ENCODE assay signal across 27 cellular contexts in genomic region chr9:80867731-80868130, GRCh38.
DNase-seq lines count a peak whose midpoint lies in the region; FAIRE-seq and TF ChIP-seq lines count a peak whose summit lies in the region.
"Had no signal": no experiment of that assay in that cellular context is flagged by ENCODE, and none has a peak within 500 bp of the region (broad histone marks: within the 10 kb centered on the region; RNA-seq: fewer than 3 reads in every experiment).

No MANE protein-coding gene starts in this region.

- H3K27ac ChIP-seq in epithelial cell of prostate (peak overlapping the region; percentile 78), keratinocyte (ENCODE audit: control insufficient read depth, insufficient read depth, low read length) (peak overlapping the region; percentile 52)
- H3K27ac ChIP-seq: dorsolateral prefrontal cortex, gastrocnemius medialis, neutrophil, psoas muscle, testis had no signal

- no peak for TF ChIP-seq CTCF in keratinocyte (optimal IDR thresholded peaks at IDR 0.05 in 1 of 3, IDR thresholded peaks at IDR 0.05 in 1 of 3, conservative IDR thresholded peaks at IDR 0.05 in 1 of 3; ENCODE audit: extremely low read depth in 1 of 3, insufficient read depth in 2 of 3, low read length in 3 of 3)

- no peak overlapping the region for H3K4me3 ChIP-seq in keratinocyte (ENCODE audit: control insufficient read depth in 2 of 3, extremely low read depth in 1 of 3, insufficient read depth in 2 of 3, low read depth in 1 of 3, low read length in 3 of 3)
- H3K4me3 ChIP-seq: dorsolateral prefrontal cortex, gastrocnemius medialis, psoas muscle, testis had no signal

- H3K27me3 ChIP-seq in keratinocyte (ENCODE audit: control insufficient read depth, extremely low read depth, insufficient read depth, low read length) = no peaks in the 10 kb centered on the region
- H3K27me3 ChIP-seq: dorsolateral prefrontal cortex, gastrocnemius medialis, neutrophil, testis had no signal

- H4K20me1 ChIP-seq in keratinocyte (ENCODE audit: control insufficient read depth, extremely low read depth, insufficient read depth, low read length) = no peaks in the 10 kb centered on the region

- peak overlapping the region; percentile 16 for H3K4me2 ChIP-seq in keratinocyte (ENCODE audit: control insufficient read depth, extremely low read depth, insufficient read depth, low read depth, low read length)

- H3K4me1 ChIP-seq in keratinocyte (ENCODE audit: control insufficient read depth, extremely low read depth, insufficient read depth, low read length) = peaks cover 9% of the 10 kb centered on the region
- H3K4me1 ChIP-seq: gastrocnemius medialis, psoas muscle, testis had no signal

- H3K9me3 ChIP-seq in keratinocyte (ENCODE audit: control insufficient read depth, low read depth, low read length) = peaks cover 3% of the 10 kb centered on the region
- H3K9me3 ChIP-seq: gastrocnemius medialis, neutrophil, psoas muscle, testis had no signal

- H3K9me1 ChIP-seq in keratinocyte (ENCODE audit: control insufficient read depth, extremely low read depth, insufficient read depth, low read length) = no peaks in the 10 kb centered on the region

- dilution Hi-C loops in keratinocyte (cut with MboI; ENCODE audit: extremely low pct_ligation_motif_present, low sequenced_read_pairs) = no loop called here

- no peaks in the 10 kb centered on the region for H3K36me3 ChIP-seq in keratinocyte (ENCODE audit: control insufficient read depth in 2 of 2, extremely low read depth in 1 of 2, insufficient read depth in 2 of 2, low read length in 2 of 2)
- H3K36me3 ChIP-seq: gastrocnemius medialis, neutrophil had no signal

- peak; percentile 50 for FAIRE-seq in RCC 7860 (lab: Jason Lieb, UNC)
- FAIRE-seq in keratinocyte (lab: Jason Lieb, UNC) = peak; percentile 20
- FAIRE-seq: GM12891 had no signal

- no peak overlapping the region for H3K9ac ChIP-seq in keratinocyte (ENCODE audit: control insufficient read depth, extremely low read depth, insufficient read depth, low read length)

- DNase-seq in EL = peak; percentile 76
- peak; percentile 49 for DNase-seq in RCC 7860 (ENCODE audit: low spot score)
- DNase-seq in epithelial cell of prostate (ENCODE audit: low read depth, low spot score) = peak; percentile 64
- DNase-seq in keratinocyte (ENCODE audit: low read depth, low spot score) = peak; percentile 32
- DNase-seq in activated naive CD4-positive, alpha-beta T cell (lab: John Stamatoyannopoulos, UW) = no peak
- no peak for DNase-seq in mucosa of gallbladder (ENCODE audit: low spot score)
- DNase-seq in HPDE6-E6E7 (ENCODE audit: extremely low spot score) = no peak
- no peak for DNase-seq in activated CD8-positive, alpha-beta memory T cell treated with anti-CD3 and anti-CD28 coated beads, Interleukin-2, amount 50 U/mL, for 48 hours
- DNase-seq: activated CD4-positive, alpha-beta T cell treated with anti-CD3 and anti-CD28 coated beads, Interleukin-2, amount 50 U/mL, for 48 hours; activated naive CD8-positive, alpha-beta T cell treated with anti-CD3 and anti-CD28 coated beads for 36 hours; Calu3; cerebellar nuclear complex; dorsolateral prefrontal cortex; gastrocnemius medialis; GOT3; mesenchymal stem cell; NCI-H1092 treated with DMSO at 0.1 percent for 48 hours; NCI-H187; NCI-H2171 treated with DMSO at 0.1 percent for 48 hours; NCI-H524 treated with DMSO at 0.1 percent for 48 hours; NK-92 treated with Interleukin-12 subunit alpha and Interleukin-12 subunit beta, amount 100 ng/mL, for 24 hours; psoas muscle; stimulated activated naive CD4-positive, alpha-beta T cell treated with Interleukin-2 at 50 U/mL for 16 hours; T-helper 1 cell; testis had no signal

- peak overlapping the region; percentile 53 for H2AFZ ChIP-seq in keratinocyte (ENCODE audit: control insufficient read depth, low read length)

- no peaks in the 10 kb centered on the region for H3K79me2 ChIP-seq in keratinocyte (ENCODE audit: control insufficient read depth, insufficient read depth, low read length)

Comparison
In these comparisons a context has a peak if more than half of its experiments do, and no peak if none do; other contexts are left out.
1. DNase-seq: peak in EL (single experiment), RCC 7860 (single experiment), epithelial cell of prostate (single experiment) and keratinocyte (single experiment); none in activated naive CD4-positive, alpha-beta T cell (0 of 4), mucosa of gallbladder (single experiment), HPDE6-E6E7 (single experiment) and activated CD8-positive, alpha-beta memory T cell treated with anti-CD3 and anti-CD28 coated beads, Interleukin-2, amount 50 U/mL, for 48 hours (single experiment).